31 cellular contexts compared by ENCODE assay signal in genomic region chr5:133296624-133297023, GRCh38.
"Had no signal": no experiment of that assay in that cellular context is flagged by ENCODE, and none has a peak within 500 bp of the region (broad histone marks: within the 10 kb centered on the region; RNA-seq: fewer than 3 reads in every experiment).

No MANE protein-coding gene starts in this region.

- H3K27ac Mint-ChIP-seq: naive thymus-derived CD8-positive, alpha-beta T cell; natural killer cell treated with Interleukin-12 subunit alpha and Interleukin-12 subunit beta and Interleukin-15 and Interleukin-18, amount 100 ng/mL, for 72 hours; nephron progenitor cell; progenitor cell of endocrine pancreas; stimulated activated memory B cell treated with anti-CD40 and anti-IgM and Interleukin-4, amounts not matched to agents 10 μg/mL and 1 μg/mL and 100 μg/mL, for 72 hours; stimulated activated naive CD8-positive, alpha-beta T cell treated with anti-CD3 and anti-CD28 coated beads, Interleukin-15, amount 100 ng/mL, for 72 hours; type B pancreatic cell had no signal

- H3K36me3 Mint-ChIP-seq: naive thymus-derived CD8-positive, alpha-beta T cell; natural killer cell treated with Interleukin-12 subunit alpha and Interleukin-12 subunit beta and Interleukin-15 and Interleukin-18, amount 100 ng/mL, for 72 hours; stimulated activated memory B cell treated with anti-CD40 and anti-IgM and Interleukin-4, amounts not matched to agents 10 μg/mL and 1 μg/mL and 100 μg/mL, for 72 hours; type B pancreatic cell had no signal

- H3K27me3 ChIP-seq: ovary, right lobe of liver, sigmoid colon, suprapubic skin, testis, transverse colon, upper lobe of right lung, uterus had no signal

- H3K27me3 Mint-ChIP-seq: naive thymus-derived CD8-positive, alpha-beta T cell; natural killer cell treated with Interleukin-12 subunit alpha and Interleukin-12 subunit beta and Interleukin-15 and Interleukin-18, amount 100 ng/mL, for 72 hours; progenitor cell of endocrine pancreas; stimulated activated memory B cell treated with anti-CD40 and anti-IgM and Interleukin-4, amounts not matched to agents 10 μg/mL and 1 μg/mL and 100 μg/mL, for 72 hours; stimulated activated naive CD8-positive, alpha-beta T cell treated with anti-CD3 and anti-CD28 coated beads, Interleukin-15, amount 100 ng/mL, for 72 hours; type B pancreatic cell had no signal

- H3K27ac ChIP-seq: ovary, parathyroid adenoma, psoas muscle, right lobe of liver, sigmoid colon, suprapubic skin, testis, tibial artery, transverse colon, upper lobe of right lung, uterus had no signal

- H3K4me1 ChIP-seq: parathyroid adenoma, psoas muscle, right lobe of liver, sigmoid colon, suprapubic skin, testis, tibial artery, transverse colon, upper lobe of right lung, uterus had no signal

- H3K4me1 Mint-ChIP-seq: neural crest cell; stimulated activated memory B cell treated with anti-CD40 and anti-IgM and Interleukin-4, amounts not matched to agents 10 μg/mL and 1 μg/mL and 100 μg/mL, for 72 hours had no signal

- H3K4me3 Mint-ChIP-seq: naive thymus-derived CD8-positive, alpha-beta T cell; natural killer cell treated with Interleukin-12 subunit alpha and Interleukin-12 subunit beta and Interleukin-15 and Interleukin-18, amount 100 ng/mL, for 72 hours; nephron progenitor cell; neural crest cell; stimulated activated memory B cell treated with anti-CD40 and anti-IgM and Interleukin-4, amounts not matched to agents 10 μg/mL and 1 μg/mL and 100 μg/mL, for 72 hours; stimulated activated naive CD8-positive, alpha-beta T cell treated with anti-CD3 and anti-CD28 coated beads, Interleukin-15, amount 100 ng/mL, for 72 hours; type B pancreatic cell had no signal

- ATAC-seq: naive thymus-derived CD8-positive, alpha-beta T cell; natural killer cell treated with Interleukin-12 subunit alpha and Interleukin-12 subunit beta and Interleukin-15 and Interleukin-18, amount 100 ng/mL, for 72 hours; psoas muscle; right cardiac atrium; right lobe of liver; stimulated activated memory B cell treated with anti-CD40 and anti-IgM and Interleukin-4, amounts not matched to agents 10 μg/mL and 1 μg/mL and 100 μg/mL, for 72 hours; stimulated activated naive CD8-positive, alpha-beta T cell treated with anti-CD3 and anti-CD28 coated beads, Interleukin-15, amount 100 ng/mL, for 72 hours; stimulated activated naive CD8-positive, alpha-beta T cell treated with anti-CD3 and anti-CD28 coated beads, Interleukin-15, Interleukin-2, amounts not matched to agents 100 U/mL and 50 U/mL, for 24 hours; upper lobe of right lung had no signal

- H3K4me3 ChIP-seq: ovary, psoas muscle, right lobe of liver, sigmoid colon, suprapubic skin, testis, tibial artery, transverse colon, upper lobe of right lung, uterus had no signal

- H3K9me3 ChIP-seq: ovary, psoas muscle, right lobe of liver, sigmoid colon, suprapubic skin, testis, tibial artery, transverse colon, upper lobe of right lung, uterus had no signal

- DNase-seq: naive thymus-derived CD8-positive, alpha-beta T cell; nephron progenitor cell; occipital lobe; ovary; posterior cingulate gyrus; psoas muscle; right cardiac atrium; right lobe of liver; sigmoid colon; small intestine; stimulated activated CD4-positive, alpha-beta T cell treated with anti-CD3 and anti-CD28 coated beads, Interleukin-15, amount 100 ng/mL, for 24 hours; stimulated activated CD4-positive, alpha-beta T cell treated with anti-CD3 and anti-CD28 coated beads, Interleukin-2, amount 100 ng/mL, for 24 hours; stimulated activated CD4-positive, alpha-beta T cell treated with anti-CD3 and anti-CD28 coated beads, Interleukin-2, amount 100 ng/mL, for 48 hours; stimulated activated CD4-positive, alpha-beta T cell treated with anti-CD3 and anti-CD28 coated beads, Interleukin-4, amount 100 ng/mL, for 24 hours; stimulated activated CD8-positive, alpha-beta memory T cell treated with anti-CD3 and anti-CD28 coated beads, Interleukin-4, amount 100 ng/mL, for 48 hours; stimulated activated naive CD4-positive, alpha-beta T cell; stimulated activated naive CD8-positive, alpha-beta T cell treated with anti-CD3 and anti-CD28 coated beads, Interleukin-15, amount 100 ng/mL, for 72 hours; stimulated activated naive CD8-positive, alpha-beta T cell treated with anti-CD3 and anti-CD28 coated beads, Interleukin-15, Interleukin-2, amounts not matched to agents 100 U/mL and 50 U/mL, for 24 hours; substantia nigra; testis; tibial artery; transverse colon; upper lobe of right lung; uterus had no signal
